Comparison of ENCODE assay signal across 19 cellular contexts in genomic region chr12:12331244-12331771, GRCh38. TPM values are rescaled to one million over a fixed set of nuclear protein-coding genes. Genes with fewer than 3 reads are reported as not detected.
A peak's percentile ranks its signal among the peaks of the same experiment; 100 is the strongest.
DNase-seq lines count a peak whose midpoint lies in the region; ATAC-seq lines count a peak whose summit lies in the region.
"Had no signal": no experiment of that assay in that cellular context is flagged by ENCODE, and none has a peak within 500 bp of the region (broad histone marks: within the 10 kb centered on the region; RNA-seq: fewer than 3 reads in every experiment).

No MANE protein-coding gene starts in this region.

- ATAC-seq in GM19467 (IDR thresholded peaks at IDR 0.05; ENCODE audit: unreplicated experiment) (no peak), HG03432 (IDR thresholded peaks at IDR 0.05; ENCODE audit: unreplicated experiment) (no peak), HG03196 (IDR thresholded peaks at IDR 0.05; ENCODE audit: unreplicated experiment) (no peak)
- ATAC-seq: activated CD4-positive, CD25-positive, alpha-beta regulatory T cell treated with anti-CD3 and anti-CD28 coated beads, Interleukin-2, amount 50 U/mL, for 24 hours; activated naive CD8-positive, alpha-beta T cell treated with anti-CD3 and anti-CD28 coated beads, Interleukin-2, amount 50 U/mL, for 24 hours; CD8-positive, alpha-beta T cell; left ventricle myocardium superior; natural killer cell had no signal

- peak; percentile 78 for DNase-seq in ELF-1 (ENCODE audit: low read depth, low spot score)
- peak; percentile 80 for DNase-seq in amniotic epithelial cell (ENCODE audit: low read depth)
- DNase-seq in iPS-NIHi11 (ENCODE audit: low spot score): peak; percentile 53
- DNase-seq in occipital lobe (lab: John Stamatoyannopoulos, UW): peak; percentile 30
- no peak for DNase-seq in stimulated activated CD4-positive, alpha-beta T cell treated with anti-CD3 and anti-CD28 coated beads, Interleukin-4, amount 100 ng/mL, for 24 hours
- DNase-seq: ACHN; activated naive CD8-positive, alpha-beta T cell treated with anti-CD3 and anti-CD28 coated beads, Interleukin-2, amount 50 U/mL, for 24 hours; CD8-positive, alpha-beta T cell; DND-41; left ventricle myocardium superior; natural killer cell; NCI-H446; SHP77 treated with DMSO at 0.1 percent for 48 hours; stimulated activated naive CD4-positive, alpha-beta T cell treated with Interleukin-2 at 50 U/mL for 16 hours; T-helper 2 cell had no signal

RNA-seq across cellular contexts. Expression of gene MANSC1, which starts 18.7 kb away (rescaled TPM):
- 1.9 TPM for total RNA-seq in occipital lobe
- total RNA-seq: CD8-positive, alpha-beta T cell had no signal

RNA-seq across cellular contexts. Expression of gene BORCS5, which starts 25.6 kb away (rescaled TPM):
- total RNA-seq in occipital lobe: 27.5 TPM
